In the genomic region with DNA sequence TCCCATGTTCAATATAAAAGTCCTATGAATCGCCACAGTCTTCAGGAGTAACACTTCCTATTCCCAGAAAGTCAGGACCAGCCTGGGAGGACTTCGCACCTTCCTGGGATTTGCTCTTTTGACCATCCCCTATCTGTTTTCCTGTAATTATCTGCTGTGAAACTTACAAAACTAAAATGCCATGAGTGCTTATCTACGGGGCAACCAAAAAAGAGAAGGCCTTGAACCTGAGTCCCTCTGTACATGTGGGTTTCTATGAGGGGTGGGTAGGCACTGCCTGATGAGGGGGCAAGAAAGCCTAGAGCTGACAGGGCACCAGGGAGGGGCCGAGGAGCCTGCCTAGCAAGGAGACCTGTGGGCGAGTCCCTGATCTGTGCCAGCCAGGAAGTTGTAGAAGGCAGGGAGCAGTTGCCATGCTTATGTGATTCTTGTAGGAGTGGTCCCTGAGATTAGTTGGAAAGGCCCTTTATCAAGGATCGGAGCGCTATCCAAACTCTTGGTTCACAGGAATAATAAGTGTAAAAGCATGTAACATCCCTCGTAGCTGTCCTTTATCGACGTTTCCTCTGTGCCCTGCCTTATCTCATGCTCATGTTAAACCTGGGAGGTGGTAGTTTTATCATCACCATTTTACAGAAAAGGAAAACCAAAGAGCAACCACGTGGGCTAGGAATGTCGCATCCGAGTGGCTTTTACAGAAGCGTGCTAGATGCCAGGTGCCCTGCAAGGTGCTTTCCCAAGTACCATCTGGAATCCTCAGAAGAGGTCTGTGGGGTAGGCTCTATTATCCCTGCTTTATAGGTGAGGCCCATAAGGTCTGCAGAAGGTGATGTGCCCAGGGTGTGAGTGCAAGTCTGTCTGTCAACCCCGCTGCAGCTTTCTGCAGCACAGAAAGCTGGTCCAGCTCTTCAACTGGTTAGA, we compare ENCODE assay signal across 9 cellular contexts.
A peak's percentile ranks its signal among the peaks of the same experiment; 100 is the strongest.
DNase-seq lines count a peak whose midpoint lies in the region; FAIRE-seq and TF ChIP-seq lines count a peak whose summit lies in the region.
"Had no signal": no experiment of that assay in that cellular context is flagged by ENCODE, and none has a peak within 500 bp of the region (broad histone marks: within the 10 kb centered on the region; RNA-seq: fewer than 3 reads in every experiment).

No MANE protein-coding gene starts in this region.

- H2BK5ac ChIP-seq in H1 (ENCODE audit: low read depth, low read length), result peak overlapping the region; percentile 19; the same call in 1 of the 2 replicates

- H3K9me3 ChIP-seq in Caco-2 (no peaks in the 10 kb centered on the region), H1 (ENCODE audit: insufficient read depth in 2 of 2, low read depth in 1 of 2, low read length in 1 of 2) (no peaks in the 10 kb centered on the region), parathyroid adenoma (ENCODE audit: control insufficient read depth, low read length) (no peaks in the 10 kb centered on the region)

- DNase-seq in Caco-2 (no peak), LoVo (ENCODE audit: low spot score) (peak; percentile 27), H1 (ENCODE audit: low read depth in 1 of 2, low spot score in 2 of 2) (no peak), erythroblast (lab: John Stamatoyannopoulos, UW) (no peak), SK-N-DZ (ENCODE audit: low spot score) (no peak), GF-D8 (lab: John Stamatoyannopoulos, UW) (no peak)
- DNase-seq in central memory CD4-positive, alpha-beta T cell, result no peak
- DNase-seq: EL had no signal

- peak overlapping the region; percentile 4 for H3K18ac ChIP-seq in H1 (ENCODE audit: extremely low read depth, low read length)

- H3K4me1 ChIP-seq in Caco-2 (peaks cover 37% of the 10 kb centered on the region), H1 (replicated peaks in 1 of 4; ENCODE audit: control insufficient read depth in 3 of 4, insufficient read depth in 4 of 4, low read length in 3 of 4) (peaks cover 12 to 30% (median 23%) of the 10 kb centered on the region in 4 experiments), parathyroid adenoma (peaks cover 5% of the 10 kb centered on the region)

- no peaks in the 10 kb centered on the region for H3K79me2 ChIP-seq in H1 (ENCODE audit: control insufficient read depth in 1 of 2, insufficient read depth in 2 of 2, low read length in 2 of 2)
- no peaks in the 10 kb centered on the region for H3K79me2 ChIP-seq in parathyroid adenoma

- no peaks in the 10 kb centered on the region for H3K36me3 Mint-ChIP-seq in Caco-2 (ENCODE audit: insufficient read depth, unreplicated experiment)

- peak overlapping the region; percentile 79 for H3K27ac Mint-ChIP-seq in Caco-2 (ENCODE audit: unreplicated experiment)

- H2AFZ ChIP-seq in H1 (ENCODE audit: low read length), result no peak overlapping the region
- H2AFZ ChIP-seq in parathyroid adenoma, result peak overlapping the region; percentile 63

- no peaks in the 10 kb centered on the region for H3K27me3 Mint-ChIP-seq in Caco-2 (ENCODE audit: insufficient read depth, unreplicated experiment)

- H2BK15ac ChIP-seq in H1 (ENCODE audit: low read length), result no peak overlapping the region

- no peaks in the 10 kb centered on the region for H4K20me1 ChIP-seq in H1 (replicated peaks in 1 of 2; ENCODE audit: control insufficient read depth in 1 of 2, insufficient read depth in 2 of 2, low read length in 2 of 2)

- no peak overlapping the region for H3K23ac ChIP-seq in H1 (ENCODE audit: insufficient read length)

- H3K56ac ChIP-seq in H1 (replicated peaks; ENCODE audit: insufficient read length, low read depth, low read length), result no peak overlapping the region

- peak overlapping the region; percentile 34 for H3K4me3 Mint-ChIP-seq in Caco-2 (ENCODE audit: unreplicated experiment)

- H3K36me3 ChIP-seq in Caco-2 (ENCODE audit: control insufficient read depth, insufficient read depth, low read length) (no peaks in the 10 kb centered on the region), H1 (ENCODE audit: control insufficient read depth in 2 of 4, insufficient read depth in 4 of 4, low read length in 3 of 4) (no peaks in the 10 kb centered on the region), parathyroid adenoma (ENCODE audit: control insufficient read depth, insufficient read depth, low read length) (no peaks in the 10 kb centered on the region)

- no peaks in the 10 kb centered on the region for H3K23me2 ChIP-seq in H1 (ENCODE audit: low read depth, low read length)

- BruUV-seq in Caco-2 (replicated peaks; lab: Mats Ljungman, UMichigan), result no TSS peak

- H2BK20ac ChIP-seq in H1 (ENCODE audit: low read length), result 0 out of 2 replicates have a peak overlapping the region, but pooled peaks have one; percentile 72

- TF ChIP-seq CTCF in Caco-2 (IDR thresholded peaks at IDR 0.05; ENCODE audit: insufficient read depth in 1 of 2, low read depth in 1 of 2, low read length in 1 of 2, severe bottlenecking in 1 of 2, unreplicated experiment in 1 of 2), result no peak
- TF ChIP-seq CTCF in H1 (IDR thresholded peaks at IDR 0.05; ENCODE audit: control extremely low read depth in 1 of 3, insufficient read depth in 1 of 3, low read depth in 1 of 3, low read length in 3 of 3), result no peak
- no peak for TF ChIP-seq CTCF in parathyroid adenoma (IDR thresholded peaks at IDR 0.05)

- no peak overlapping the region for H3K9ac ChIP-seq in H1 (replicated peaks in 1 of 4; ENCODE audit: extremely low read depth in 1 of 4, low read depth in 3 of 4, low read length in 3 of 4)
- H3K9ac ChIP-seq in parathyroid adenoma, result no peak overlapping the region

- TF ChIP-seq EP300 in H1 (IDR thresholded peaks at IDR 0.05; ENCODE audit: borderline replicate concordance in 1 of 2, low read depth in 2 of 2, low read length in 2 of 2), result no peak

- H3K9me3 Mint-ChIP-seq in Caco-2 (ENCODE audit: unreplicated experiment), result no peaks in the 10 kb centered on the region

- peaks cover 31% of the 10 kb centered on the region for H3K4me1 Mint-ChIP-seq in Caco-2 (ENCODE audit: low read depth, unreplicated experiment)

- H2BK120ac ChIP-seq in H1 (replicated peaks; ENCODE audit: low read depth, low read length), result no peak overlapping the region

- H3K27ac ChIP-seq in H1 (ENCODE audit: low read depth, low read length) (no peak overlapping the region), parathyroid adenoma (peak overlapping the region; percentile 7)

- H3K79me1 ChIP-seq in H1 (ENCODE audit: low read depth, low read length), result no peaks in the 10 kb centered on the region

- POLR2A ChIA-PET in Caco-2 (lab: Charles Lee) (no interaction called here), H1 (lab: Charles Lee; ENCODE audit: partially characterized antibody) (no interaction called here)

- H2BK12ac ChIP-seq in H1 (ENCODE audit: low read depth, low read length), result peak overlapping the region; percentile 65

- H3K4me3 ChIP-seq in Caco-2 (ENCODE audit: low read depth, low read length) (no peak overlapping the region), H1 (ENCODE audit: extremely low read depth in 1 of 4, insufficient read depth in 2 of 4, low read depth in 3 of 4, low read length in 4 of 4) (no peak overlapping the region), parathyroid adenoma (ENCODE audit: low read depth, low read length) (no peak overlapping the region)

- no peak for FAIRE-seq in H1 (lab: Jason Lieb, UNC)

- 90% methylated on average over 15 of the region's 15 CpGs; no CpG with 5 or more reads in 1 of the 2 experiments for WGBS in H1 (ENCODE audit: extremely low coverage in 1 of 2, insufficient coverage in 1 of 2, insufficient read length in 1 of 2, insufficient replicate concordance in 2 of 2, low coverage in 1 of 2, low lambda C conversion rate in 2 of 2, missing lambda C conversion rate in 1 of 2), 2 experiments

- no peak overlapping the region for H2AK5ac ChIP-seq in H1 (ENCODE audit: low read depth, low read length)

- CTCF ChIA-PET in Caco-2 (lab: Charles Lee) (interaction anchor here (0.6 kb wide), 1 partner anchor 10 kb away, joined by 5 read pairs; no protein-coding TSS in a partner anchor), H1 (lab: Charles Lee; ENCODE audit: partially characterized antibody) (interaction anchor here (0.8 to 4.5 kb wide), 4 partner anchors 7 to 10 kb away, joined by 3 to 25 read pairs (median 14); no protein-coding TSS in a partner anchor)

- no peak for TF ChIP-seq RAD21 in H1 (IDR thresholded peaks at IDR 0.05 in 1 of 2, conservative IDR thresholded peaks at IDR 0.05 in 1 of 2; ENCODE audit: low read depth in 2 of 2, low read length in 2 of 2)

- no peak overlapping the region for H3K14ac ChIP-seq in H1 (ENCODE audit: insufficient read length)

- H3K27me3 ChIP-seq in Caco-2 (replicated peaks; ENCODE audit: control insufficient read depth, insufficient read depth, low read length) (no peaks in the 10 kb centered on the region), H1 (replicated peaks in 1 of 4; ENCODE audit: control insufficient read depth in 3 of 4, extremely low read depth in 1 of 4, insufficient read depth in 3 of 4, low read length in 3 of 4) (no peaks in the 10 kb centered on the region), parathyroid adenoma (ENCODE audit: control insufficient read depth, insufficient read depth, low read length) (no peaks in the 10 kb centered on the region)

- no peak for TF ChIP-seq POLR2A in H1 (IDR thresholded peaks at IDR 0.05; ENCODE audit: control extremely low read depth in 1 of 2, low read depth in 2 of 2, low read length in 2 of 2)
- TF ChIP-seq POLR2A in erythroblast (IDR thresholded peaks at IDR 0.05; ENCODE audit: low read length), result no peak

- no peak overlapping the region for H3K4ac ChIP-seq in H1 (replicated peaks; ENCODE audit: insufficient read length, low read depth, low read length)

- H4K5ac ChIP-seq in H1 (ENCODE audit: insufficient read length, low read depth, low read length), result no peak overlapping the region

- no peak overlapping the region for H4K8ac ChIP-seq in H1 (ENCODE audit: extremely low read depth, insufficient read depth, low read length)

- intact Hi-C loops in Caco-2 (cut with micrococcal nuclease; ENCODE audit: unreplicated experiment), result no loop called here

- H3K4me2 ChIP-seq in H1 (ENCODE audit: insufficient read depth in 1 of 2, low read depth in 2 of 2, low read length in 2 of 2) (no peak overlapping the region), parathyroid adenoma (ENCODE audit: low read length) (no peak overlapping the region)

- H4K91ac ChIP-seq in H1 (replicated peaks; ENCODE audit: insufficient read length, low read length), result no peak overlapping the region

TF ChIP-seq in H1, 55 proteins besides CTCF, POLR2A, EP300 and RAD21 (continues in another document):
- TF ChIP-seq EGR1 (IDR thresholded peaks at IDR 0.05; ENCODE audit: borderline replicate concordance, low read depth, low read length) (no peak), HDAC6 (IDR thresholded peaks at IDR 0.05; ENCODE audit: low read depth, low read length) (no peak), HDAC2 (IDR thresholded peaks at IDR 0.05; ENCODE audit: borderline replicate concordance in 1 of 2, low read depth in 2 of 2, low read length in 2 of 2) (no peak), TCF12 (IDR thresholded peaks at IDR 0.05; ENCODE audit: low read depth, low read length) (no peak), BCL11A (IDR thresholded peaks at IDR 0.05; ENCODE audit: low read depth in 2 of 2, low read length in 2 of 2) (no peak), ASH2L (IDR thresholded peaks at IDR 0.05; ENCODE audit: low read length) (no peak), CTBP2 (IDR thresholded peaks at IDR 0.05; ENCODE audit: borderline replicate concordance, insufficient read depth, insufficient read length, low read length) (no peak), POU5F1 (IDR thresholded peaks at IDR 0.05; ENCODE audit: low read depth, low read length) (no peak)
